24 cellular contexts compared by ENCODE assay signal in genomic region chr11:985848-986247, GRCh38. TPM values are rescaled to one million over a fixed set of nuclear protein-coding genes. Genes with fewer than 3 reads are reported as not detected.
"Had no signal": no experiment of that assay in that cellular context is flagged by ENCODE, and none has a peak within 500 bp of the region (broad histone marks: within the 10 kb centered on the region; RNA-seq: fewer than 3 reads in every experiment).

No MANE protein-coding gene starts in this region.

- H3K27me3 ChIP-seq: colonic mucosa, gastrocnemius medialis, ovary, sigmoid colon, testis, tibial artery, upper lobe of right lung, uterus had no signal

- H3K27me3 Mint-ChIP-seq: dendritic cell treated with granulocyte-macrophage colony-stimulating factor and Interleukin-4, amounts not matched to agents 40 ng/mL and 50 ng/mL, for 4 days; naive thymus-derived CD8-positive, alpha-beta T cell; stimulated activated memory B cell treated with anti-CD40 and anti-IgM and Interleukin-4, amounts not matched to agents 10 μg/mL and 1 μg/mL and 100 μg/mL, for 72 hours had no signal

- H3K36me3 ChIP-seq: ovary, uterus had no signal

- H3K27ac ChIP-seq: colonic mucosa, gastrocnemius medialis, lower lobe of right lung, ovary, psoas muscle, sigmoid colon, testis, tibial artery, upper lobe of right lung, uterus had no signal

- H3K9me3 Mint-ChIP-seq: dendritic cell treated with granulocyte-macrophage colony-stimulating factor and Interleukin-4, amounts not matched to agents 40 ng/mL and 50 ng/mL, for 4 days; naive thymus-derived CD8-positive, alpha-beta T cell; nephron progenitor cell; stimulated activated memory B cell treated with anti-CD40 and anti-IgM and Interleukin-4, amounts not matched to agents 10 μg/mL and 1 μg/mL and 100 μg/mL, for 72 hours had no signal

- H3K4me1 ChIP-seq: gastrocnemius medialis, sigmoid colon, testis, uterus had no signal

- H3K4me3 ChIP-seq: colonic mucosa, gastrocnemius medialis, lower lobe of right lung, ovary, psoas muscle, sigmoid colon, testis, tibial artery, upper lobe of right lung, uterus had no signal

- H3K4me3 Mint-ChIP-seq: dendritic cell treated with granulocyte-macrophage colony-stimulating factor and Interleukin-4, amounts not matched to agents 40 ng/mL and 50 ng/mL, for 4 days; naive thymus-derived CD8-positive, alpha-beta T cell; nephron progenitor cell; stimulated activated memory B cell treated with anti-CD40 and anti-IgM and Interleukin-4, amounts not matched to agents 10 μg/mL and 1 μg/mL and 100 μg/mL, for 72 hours had no signal

- H3K27ac Mint-ChIP-seq: dendritic cell treated with granulocyte-macrophage colony-stimulating factor and Interleukin-4, amounts not matched to agents 40 ng/mL and 50 ng/mL, for 4 days; naive thymus-derived CD8-positive, alpha-beta T cell; nephron progenitor cell; stimulated activated memory B cell treated with anti-CD40 and anti-IgM and Interleukin-4, amounts not matched to agents 10 μg/mL and 1 μg/mL and 100 μg/mL, for 72 hours had no signal

- DNase-seq: effector memory CD4-positive, alpha-beta T cell; foreskin fibroblast; gastrocnemius medialis; head of caudate nucleus; left ventricle myocardium superior; naive thymus-derived CD8-positive, alpha-beta T cell; nephron progenitor cell; nucleus accumbens; ovary; posterior cingulate gyrus; psoas muscle; sigmoid colon; stimulated activated CD4-positive, alpha-beta T cell treated with anti-CD3 and anti-CD28 coated beads, Interleukin-4, amount 100 ng/mL, for 4 hours; stimulated activated naive CD8-positive, alpha-beta T cell treated with anti-CD3 and anti-CD28 coated beads, Interleukin-15, Interleukin-2, amounts not matched to agents 100 U/mL and 50 U/mL, for 24 hours; substantia nigra; testis; tibial artery; uterus had no signal

- ATAC-seq: gastrocnemius medialis; naive thymus-derived CD8-positive, alpha-beta T cell; stimulated activated memory B cell treated with anti-CD40 and anti-IgM and Interleukin-4, amounts not matched to agents 10 μg/mL and 1 μg/mL and 100 μg/mL, for 72 hours; stimulated activated naive CD8-positive, alpha-beta T cell treated with anti-CD3 and anti-CD28 coated beads, Interleukin-15, Interleukin-2, amounts not matched to agents 100 U/mL and 50 U/mL, for 24 hours had no signal

- H3K9me3 ChIP-seq: colonic mucosa, gastrocnemius medialis, lower lobe of right lung, ovary, psoas muscle, sigmoid colon, testis, tibial artery, upper lobe of right lung, uterus had no signal

RNA-seq across cellular contexts. Expression of gene MUC6, which starts 50.7 kb away (rescaled TPM):
- polyA plus RNA-seq: keratinocyte; naive thymus-derived CD8-positive, alpha-beta T cell had no signal
